8 cellular contexts compared by ENCODE assay signal in genomic region chrX:21926527-21927278, GRCh38. TPM values are rescaled to one million over a fixed set of nuclear protein-coding genes. Genes with fewer than 3 reads are reported as not detected.
DNase-seq lines count a peak whose midpoint lies in the region; ATAC-seq and TF ChIP-seq lines count a peak whose summit lies in the region.

No MANE protein-coding gene starts in this region.

- peak overlapping the region; percentile 92 for H3K27ac ChIP-seq in brain microvascular endothelial cell

- peak; percentile 85 for DNase-seq in ACHN
- DNase-seq in M059J (ENCODE audit: low read depth), result peak; percentile 97
- peak; percentile 90 for DNase-seq in brain microvascular endothelial cell
- DNase-seq in neural crest cell (ENCODE audit: low read depth, low spot score), result no peak
- DNase-seq in NCI-H2171 treated with DMSO at 0.1 percent for 48 hours (lab: John Stamatoyannopoulos, UW), result no peak
- DNase-seq in cerebellar cortex (ENCODE audit: low spot score), result no peak

- no peaks in the 10 kb centered on the region for H3K36me3 Mint-ChIP-seq in neural crest cell (ENCODE audit: low read depth)

- H3K4me3 ChIP-seq in brain microvascular endothelial cell (ENCODE audit: low read depth, low read length), result no peak overlapping the region

- peaks cover 2% of the 10 kb centered on the region for H3K9me3 Mint-ChIP-seq in neural crest cell

- no peaks in the 10 kb centered on the region for H3K36me3 ChIP-seq in brain microvascular endothelial cell (replicated peaks)

- H3K27me3 Mint-ChIP-seq in neural crest cell (ENCODE audit: low read depth), result no peaks in the 10 kb centered on the region

- H3K27ac Mint-ChIP-seq in neural crest cell (ENCODE audit: unreplicated experiment), result peak overlapping the region; percentile 85

- H3K4me1 Mint-ChIP-seq in neural crest cell, result peaks cover 45% of the 10 kb centered on the region

- H3K27me3 ChIP-seq in brain microvascular endothelial cell (replicated peaks), result no peaks in the 10 kb centered on the region

- ATAC-seq in GM19351 (IDR thresholded peaks at IDR 0.05; ENCODE audit: unreplicated experiment), result peak; percentile 89
- ATAC-seq in GM19397 (IDR thresholded peaks at IDR 0.05; ENCODE audit: unreplicated experiment), result no peak

- TF ChIP-seq CTCF in brain microvascular endothelial cell (IDR thresholded peaks at IDR 0.05; ENCODE audit: low read depth, low read length, missing control alignments) (no peak), neural crest cell (conservative IDR thresholded peaks at IDR 0.05) (no peak)

- in situ Hi-C loops in ACHN (cut with HindIII; ENCODE audit: low pct_ligation_motif_present, low pct_unique_long_range_greater_than_20kb, low sequenced_read_pairs), result no loop called here
- in situ Hi-C loops in brain microvascular endothelial cell (cut with HindIII; ENCODE audit: low pct_ligation_motif_present, low sequenced_read_pairs), result no loop called here

- peak overlapping the region; percentile 7 for H3K4me3 Mint-ChIP-seq in neural crest cell

RNA-seq across cellular contexts. Expression of gene SMS, which starts 13.8 kb away (rescaled TPM):
- total RNA-seq in M059J (2014; rRNA removed; shearing (Covaris generic)), result 228 and 301 TPM in 2 replicates
- 346 and 354 TPM in 2 replicates for total RNA-seq in neural crest cell

Comparison
In these comparisons a context has a peak if more than half of its experiments do, and no peak if none do; other contexts are left out.
1. DNase-seq: peak in ACHN (single experiment), M059J (single experiment) and brain microvascular endothelial cell (single experiment); none in neural crest cell (single experiment), NCI-H2171 treated with DMSO at 0.1 percent for 48 hours (single experiment) and cerebellar cortex (single experiment).